20 cellular contexts compared by ENCODE assay signal in the genomic region with DNA sequence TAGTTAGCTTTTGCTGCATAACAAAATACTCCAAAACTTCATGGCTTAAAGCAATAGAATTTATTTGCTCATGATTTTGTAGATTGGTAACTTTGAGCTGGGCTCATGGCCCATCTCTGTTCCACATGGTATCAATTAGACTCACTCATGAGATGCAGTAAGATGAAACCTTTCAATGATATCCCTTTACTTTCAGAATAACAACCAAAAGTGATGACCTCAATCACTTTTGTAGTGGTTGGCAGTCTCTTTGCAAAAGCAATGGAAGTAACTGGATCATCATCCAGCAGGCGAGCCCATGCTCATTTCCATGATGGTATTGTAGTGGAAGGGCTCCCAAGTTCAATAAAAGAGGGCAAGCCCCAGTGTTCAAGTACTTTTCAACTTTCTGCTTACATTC. TPM values are rescaled to one million over a fixed set of nuclear protein-coding genes. Genes with fewer than 3 reads are reported as not detected.
DNase-seq lines count a peak whose midpoint lies in the region; ATAC-seq and TF ChIP-seq lines count a peak whose summit lies in the region.
"Had no signal": no experiment of that assay in that cellular context is flagged by ENCODE, and none has a peak within 500 bp of the region (broad histone marks: within the 10 kb centered on the region; RNA-seq: fewer than 3 reads in every experiment).

No MANE protein-coding gene starts in this region.

- no peak overlapping the region for H3K23ac ChIP-seq in IMR-90 (ENCODE audit: low read depth, low read length)

- no peak overlapping the region for H4K91ac ChIP-seq in IMR-90 (ENCODE audit: insufficient read depth, low read depth, low read length)

- no peak overlapping the region for H3K4ac ChIP-seq in IMR-90 (ENCODE audit: low read depth, low read length)

- H3K79me1 ChIP-seq in IMR-90 (ENCODE audit: low read depth in 1 of 2, low read length in 2 of 2), result no peaks in the 10 kb centered on the region

- no CpG with 5 or more reads among the region's 1 CpG for WGBS in IMR-90 (ENCODE audit: extremely low coverage in 2 of 2, insufficient read length in 1 of 2), 2 experiments

- H3K27ac ChIP-seq in IMR-90 (ENCODE audit: insufficient read depth, low read length), result no peak overlapping the region
- H3K27ac ChIP-seq: RWPE1 had no signal

- H3K9me1 ChIP-seq in IMR-90 (ENCODE audit: insufficient read depth, low read length), result peaks cover 3% of the 10 kb centered on the region; the same call in 1 of the 2 replicates

- H3K14ac ChIP-seq in IMR-90 (replicated peaks; ENCODE audit: low read depth, low read length), result no peak overlapping the region

- no TSS peak for BruUV-seq in IMR-90 (replicated peaks; lab: Mats Ljungman, UMichigan)

- DNase-seq in AG10803 (ENCODE audit: low read depth), result peak; percentile 23
- DNase-seq in IMR-90, result peak; percentile 4
- DNase-seq in brain pericyte (ENCODE audit: low read depth, low spot score), result peak; percentile 17
- peak; percentile 49 to 81 for DNase-seq in foreskin fibroblast
- no peak for DNase-seq in T-helper 2 cell
- no peak for DNase-seq in EL
- DNase-seq in NCI-H446 treated with DMSO at 0.1 percent for 48 hours (lab: John Stamatoyannopoulos, UW), result no peak
- DNase-seq: Calu3, DMS79 treated with DMSO at 0.1 percent for 48 hours, KG1, NCI-H1048, NCI-H1417 treated with DMSO at 0.1 percent for 48 hours, NCI-H1694 treated with DMSO at 0.1 percent for 48 hours, NCI-H2081, NCI-H526, NCI-H82, SHP77, SW 1271 had no signal

- no peak overlapping the region for H3K9ac ChIP-seq in IMR-90 (ENCODE audit: low read depth, low read length)

- TF ChIP-seq CTCF in AG10803 (conservative IDR thresholded peaks at IDR 0.05; ENCODE audit: low read length), result no peak
- no peak for TF ChIP-seq CTCF in IMR-90 (conservative IDR thresholded peaks at IDR 0.05; ENCODE audit: low read depth, low read length)
- TF ChIP-seq CTCF in foreskin fibroblast (IDR thresholded peaks at IDR 0.05; ENCODE audit: low read depth, low read length), result no peak

- H2BK15ac ChIP-seq in IMR-90 (ENCODE audit: low read depth, low read length), result no peak overlapping the region

- no peak overlapping the region for H4K8ac ChIP-seq in IMR-90 (ENCODE audit: low read depth in 2 of 2, low read length in 2 of 2)

- H3K4me3 ChIP-seq in AG10803 (ENCODE audit: low read length), result no peak overlapping the region
- no peak overlapping the region for H3K4me3 ChIP-seq in IMR-90 (ENCODE audit: insufficient read depth, low read depth, low read length)
- no peak overlapping the region for H3K4me3 ChIP-seq in foreskin fibroblast (ENCODE audit: low read depth in 1 of 2, low read length in 2 of 2)

- H2AK5ac ChIP-seq in IMR-90 (ENCODE audit: low read depth, low read length), result no peak overlapping the region

- intact Hi-C loops in IMR-90 (cut with micrococcal nuclease), result no loop called here

- no peak overlapping the region for H2BK120ac ChIP-seq in IMR-90 (ENCODE audit: low read depth, low read length)

- CTCF ChIA-PET in IMR-90 (lab: Yijun Ruan, JAX), result no interaction called here

- no peak overlapping the region for H2AFZ ChIP-seq in IMR-90 (replicated peaks; ENCODE audit: low read length, poor library complexity)

- no peak overlapping the region for H3K56ac ChIP-seq in IMR-90 (ENCODE audit: extremely low read depth, insufficient read depth, low read length)

- no peak overlapping the region for H2BK20ac ChIP-seq in IMR-90 (ENCODE audit: low read depth, low read length)

- no peaks in the 10 kb centered on the region; the same call in 1 of the 2 replicates for H3K4me1 ChIP-seq in IMR-90 (ENCODE audit: control insufficient read depth, insufficient read depth, low read length)

- H4K20me1 ChIP-seq in IMR-90 (ENCODE audit: insufficient read depth, low read length), result no peaks in the 10 kb centered on the region

- H2BK5ac ChIP-seq in IMR-90 (ENCODE audit: low read depth, low read length, poor library complexity, severe bottlenecking), result no peak overlapping the region

- H3K27me3 ChIP-seq in IMR-90 (ENCODE audit: control insufficient read depth, insufficient read depth, low read length), result peaks cover 6% of the 10 kb centered on the region; the same call in 1 of the 2 replicates

- in situ Hi-C loops in IMR-90 (cut with MboI; ENCODE audit: low sequenced_read_pairs), result no loop called here

- no peak overlapping the region for H4K5ac ChIP-seq in IMR-90 (ENCODE audit: low read depth, low read length)

- POLR2A ChIA-PET in IMR-90 (lab: Charles Lee; ENCODE audit: unreplicated experiment), result no interaction called here

- H3K36me3 ChIP-seq in IMR-90 (ENCODE audit: control insufficient read depth, insufficient read depth, low read length), result no peaks in the 10 kb centered on the region

- peaks cover 5% of the 10 kb centered on the region for H3K9me3 ChIP-seq in IMR-90 (ENCODE audit: control insufficient read depth, insufficient read depth, low read length)

- no peak for TF ChIP-seq POLR2A in IMR-90 (IDR thresholded peaks at IDR 0.05; ENCODE audit: low read depth, low read length)

- dilution Hi-C loops in IMR-90 (cut with HindIII; ENCODE audit: low sequenced_read_pairs, unreplicated experiment), result no loop called here

- H2AK9ac ChIP-seq in IMR-90 (replicated peaks; ENCODE audit: low read depth, low read length, poor library complexity), result no peak overlapping the region

- no peak for TF ChIP-seq RAD21 in IMR-90 (IDR thresholded peaks at IDR 0.05; ENCODE audit: low read length)

- no peak overlapping the region for H3K4me2 ChIP-seq in IMR-90 (ENCODE audit: low read depth, low read length)

- H3K18ac ChIP-seq in IMR-90 (ENCODE audit: low read depth, low read length), result no peak overlapping the region

- ATAC-seq in IMR-90 (ENCODE audit: low read depth), result no peak

TF ChIP-seq in IMR-90, 13 proteins besides CTCF, POLR2A, EP300 and RAD21:
- no peak for TF ChIP-seq MAZ (IDR thresholded peaks at IDR 0.05; ENCODE audit: borderline replicate concordance, low read depth, low read length)

RNA-seq across cellular contexts. Expression of a gene that starts 41.6 kb away (rescaled TPM):
- total RNA-seq in IMR-90 (2012; rRNA removed), result under 0.01 TPM in 1 of 2 replicates, not detected in the other
- 0.14 TPM in 1 of 2 replicates, not detected in the other for polyA plus RNA-seq in IMR-90 (2012; rRNA removed)
- polyA plus RNA-seq in IMR-90 (2012; cell fraction: cytosol; rRNA removed), result not detected in 2 replicates
- polyA plus RNA-seq in IMR-90 (2012; cell fraction: nucleus; rRNA removed; ENCODE audit: low replicate concordance), result 0.01 and 0.11 TPM in 2 replicates
- polyA plus RNA-seq: BJ had no signal

RNA-seq across cellular contexts. Expression of a gene that starts 53.0 kb away (rescaled TPM):
- total RNA-seq in IMR-90 (2012; rRNA removed), result 9.3 and 10.3 TPM in 2 replicates
- polyA plus RNA-seq in IMR-90 (2012; rRNA removed), result 9.3 and 9.9 TPM in 2 replicates
- 9.0 and 10.1 TPM in 2 replicates for polyA plus RNA-seq in IMR-90 (2012; cell fraction: cytosol; rRNA removed)
- polyA plus RNA-seq in IMR-90 (2012; cell fraction: nucleus; rRNA removed; ENCODE audit: low replicate concordance), result 6.1 and 18.7 TPM in 2 replicates

Comparison
In these comparisons a context has a peak if more than half of its experiments do, and no peak if none do; other contexts are left out.
1. DNase-seq: peak in AG10803 (single experiment), IMR-90 (single experiment), brain pericyte (single experiment) and foreskin fibroblast (2 of 2); none in T-helper 2 cell (0 of 5), EL (single experiment) and NCI-H446 treated with DMSO at 0.1 percent for 48 hours (single experiment).